Comparison of ENCODE assay signal across 7 cellular contexts in genomic region chr1:77978969-77979838, GRCh38. TPM values are rescaled to one million over a fixed set of nuclear protein-coding genes. Genes with fewer than 3 reads are reported as not detected.
DNase-seq lines count a peak whose midpoint lies in the region; ATAC-seq, FAIRE-seq and TF ChIP-seq lines count a peak whose summit lies in the region.

FUBP1 (minus strand) TSS chr1:77979072; CDS start chr1:77979004, 68 bp downstream.

- no peaks in the 10 kb centered on the region for H3K27me3 Mint-ChIP-seq in astrocyte (ENCODE audit: low read depth, unreplicated experiment)

- peak within 1 kb of the TSS; percentile 99 for H3K9ac ChIP-seq in astrocyte (ENCODE audit: low read length)

- H2AFZ ChIP-seq in astrocyte (ENCODE audit: low read depth, low read length) (peak within 1 kb of the TSS; percentile 84), hepatocyte (peak within 1 kb of the TSS; percentile 60)

- DNase-seq in NCI-H187 (lab: John Stamatoyannopoulos, UW): peak; percentile 80 to 95
- DNase-seq in astrocyte (ENCODE audit: low read depth): peak; percentile 96
- peak; percentile 99 for DNase-seq in hepatocyte (ENCODE audit: low spot score)
- peak; percentile 99 for DNase-seq in retina

- no peak within 1 kb of the TSS for H3K27ac Mint-ChIP-seq in astrocyte (ENCODE audit: unreplicated experiment)

- no peaks in the 10 kb centered on the region for H3K9me2 ChIP-seq in hepatocyte (replicated peaks; ENCODE audit: insufficient read depth)

- ATAC-seq in GM18499 (IDR thresholded peaks at IDR 0.05; ENCODE audit: insufficient read depth, unreplicated experiment): peak; percentile 52
- peak; percentile 75 for ATAC-seq in HG02943 (IDR thresholded peaks at IDR 0.05; ENCODE audit: low read depth, unreplicated experiment)

- H3K79me2 ChIP-seq in astrocyte (ENCODE audit: insufficient read depth, low read length) (peaks cover 89% of the 10 kb centered on the region), hepatocyte (peaks cover 73% of the 10 kb centered on the region)

- no peak for FAIRE-seq in astrocyte (lab: Jason Lieb, UNC)

- no peak within 1 kb of the TSS for H3K4me3 Mint-ChIP-seq in astrocyte (ENCODE audit: unreplicated experiment)

- H3K4me1 Mint-ChIP-seq in astrocyte (ENCODE audit: low read depth, unreplicated experiment): peaks cover 20% of the 10 kb centered on the region

- under 1% methylated on average over 57 of the region's 57 CpGs for WGBS in hepatocyte (ENCODE audit: low lambda C conversion rate, missing lambda C conversion rate)

- H3K9me3 ChIP-seq in astrocyte (ENCODE audit: insufficient read depth, low read depth, low read length): no peaks in the 10 kb centered on the region
- H3K9me3 ChIP-seq in hepatocyte (ENCODE audit: low read depth): no peaks in the 10 kb centered on the region

- H3K36me3 ChIP-seq in astrocyte (ENCODE audit: insufficient read depth, low read length): peaks cover 4% of the 10 kb centered on the region
- H3K36me3 ChIP-seq in hepatocyte (replicated peaks; ENCODE audit: insufficient read depth, low read depth): no peaks in the 10 kb centered on the region

- H3K27ac ChIP-seq in astrocyte (ENCODE audit: low read depth, low read length): peak within 1 kb of the TSS; percentile 98
- peak within 1 kb of the TSS; percentile 98 for H3K27ac ChIP-seq in hepatocyte

- peak within 1 kb of the TSS; percentile 91 for H3K4me2 ChIP-seq in astrocyte (ENCODE audit: low read length)
- H3K4me2 ChIP-seq in hepatocyte: peak within 1 kb of the TSS; percentile 82

- peak; percentile 51 for TF ChIP-seq CTCF in astrocyte (IDR thresholded peaks at IDR 0.05; ENCODE audit: insufficient read depth, low read depth, low read length)
- TF ChIP-seq CTCF in hepatocyte (IDR thresholded peaks at IDR 0.05; ENCODE audit: poor library complexity): peak; percentile 67

- H3K27me3 ChIP-seq in astrocyte (ENCODE audit: insufficient read depth, low read length) (no peaks in the 10 kb centered on the region), hepatocyte (no peaks in the 10 kb centered on the region)

- intact Hi-C loops in T-helper 2 cell treated with Interferon-gamma antibody and Interleukin-4, amounts not matched to agents 100 ng/mL and 5 ng/mL, for 36 hours (cut with micrococcal nuclease): loop anchor here (1.0 to 10.0 kb wide), 9 partner anchors 25 to 760 kb away; partner anchors contain the start of genes DNAJB4, IFI44L, MIGA1 and PIGK

- H3K4me3 ChIP-seq in astrocyte (ENCODE audit: insufficient read depth, low read depth, low read length) (peak within 1 kb of the TSS; percentile 98), hepatocyte (peak within 1 kb of the TSS; percentile 65)

- no peaks in the 10 kb centered on the region for H3K9me3 Mint-ChIP-seq in astrocyte (ENCODE audit: unreplicated experiment)

- H3K4me1 ChIP-seq in astrocyte (ENCODE audit: insufficient read depth, low read length) (peaks cover 7% of the 10 kb centered on the region), hepatocyte (ENCODE audit: insufficient read depth) (peaks cover 19% of the 10 kb centered on the region)

- peaks cover 39% of the 10 kb centered on the region for H4K20me1 ChIP-seq in astrocyte (ENCODE audit: insufficient read depth, low read length)
- peaks cover 38% of the 10 kb centered on the region for H4K20me1 ChIP-seq in hepatocyte (ENCODE audit: insufficient read depth, poor library complexity, severe bottlenecking)

- H3K36me3 Mint-ChIP-seq in astrocyte (ENCODE audit: low read depth, unreplicated experiment): peaks cover 3% of the 10 kb centered on the region

RNA-seq across cellular contexts. Expression of gene FUBP1, which starts in this region (rescaled TPM):
- total RNA-seq in T-helper 2 cell treated with Interferon-gamma antibody and Interleukin-4, amounts not matched to agents 100 ng/mL and 5 ng/mL, for 36 hours: 221 and 226 TPM in 2 replicates
- 113 and 128 TPM in 2 replicates for total RNA-seq in astrocyte
- total RNA-seq in hepatocyte: 145 and 151 TPM in 2 replicates
- polyA plus RNA-seq in hepatocyte: 64.0 and 73.0 TPM in 2 replicates

Comparison
In these comparisons a context has a peak if more than half of its experiments do, and no peak if none do; other contexts are left out.
1. Peak in every context shown above with its lines: DNase-seq, ATAC-seq, H3K4me3 ChIP-seq and H3K27ac ChIP-seq.